Comparison of ENCODE assay signal across 9 cellular contexts in the genomic region with DNA sequence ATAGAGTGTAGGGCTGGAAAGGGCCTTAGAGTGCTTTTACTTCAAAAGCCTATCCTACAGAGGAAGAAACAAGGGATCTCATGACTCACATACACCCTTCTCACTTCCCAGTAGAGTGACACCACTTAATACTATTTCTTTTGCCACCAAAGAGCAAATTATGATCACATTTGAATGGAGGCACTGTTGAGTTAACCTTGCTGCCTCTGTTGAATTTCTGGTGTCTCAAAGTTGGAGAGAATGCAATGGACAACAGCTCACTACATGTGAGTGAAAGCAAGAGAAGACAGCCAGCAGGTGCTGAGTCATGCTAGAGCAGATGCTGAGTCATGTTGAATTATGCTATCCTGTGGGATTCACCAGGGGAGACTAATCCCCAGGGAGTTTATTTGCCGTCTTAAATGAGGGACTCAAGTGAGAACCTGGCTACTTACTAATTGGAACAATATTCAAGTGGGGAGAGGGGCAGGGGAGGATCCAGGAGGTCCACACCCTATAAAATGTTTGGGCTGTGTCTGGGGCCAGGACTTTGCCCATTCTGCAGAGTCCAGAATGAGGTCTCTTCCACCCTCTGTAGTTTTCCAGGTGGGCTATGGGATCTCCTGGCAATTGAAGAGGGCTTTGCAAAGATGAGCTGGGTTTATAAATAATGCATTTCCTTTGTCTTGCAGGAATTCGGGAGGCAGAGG. TPM values are rescaled to one million over a fixed set of nuclear protein-coding genes. Genes with fewer than 3 reads are reported as not detected.
A peak's percentile ranks its signal among the peaks of the same experiment; 100 is the strongest.
DNase-seq lines count a peak whose midpoint lies in the region; TF ChIP-seq lines count a peak whose summit lies in the region.
"Had no signal": no experiment of that assay in that cellular context is flagged by ENCODE, and none has a peak within 500 bp of the region (broad histone marks: within the 10 kb centered on the region; RNA-seq: fewer than 3 reads in every experiment).

No MANE protein-coding gene starts in this region.

- DNase-seq in DMS53 (lab: John Stamatoyannopoulos, UW) (peak; percentile 41), DMS53 treated with DMSO at 0.1 percent for 48 hours (lab: John Stamatoyannopoulos, UW; ENCODE audit: unreplicated experiment) (no peak), NCI-H69 (lab: John Stamatoyannopoulos, UW) (peak; percentile 57), choroid plexus epithelial cell (ENCODE audit: low read depth) (peak; percentile 26), non-pigmented ciliary epithelial cell (ENCODE audit: low read depth) (peak; percentile 17), cerebellum (ENCODE audit: low spot score) (no peak), NCI-H1092 (lab: John Stamatoyannopoulos, UW) (no peak), NCI-H2029 (lab: John Stamatoyannopoulos, UW) (no peak)
- DNase-seq: MM.1S had no signal

- no peak overlapping the region for H3K4me3 ChIP-seq in choroid plexus epithelial cell (ENCODE audit: low read depth, low read length)

- no peak for TF ChIP-seq CTCF in choroid plexus epithelial cell (conservative IDR thresholded peaks at IDR 0.05; ENCODE audit: low read depth, low read length)

RNA-seq across cellular contexts. Expression of gene ST8SIA2, which starts 35.8 kb away (rescaled TPM):
- total RNA-seq in cerebellum = 54.4 TPM

Comparison
In these comparisons a context has a peak if more than half of its experiments do, and no peak if none do; other contexts are left out.
1. DNase-seq: peak in DMS53 (single experiment), NCI-H69 (single experiment), choroid plexus epithelial cell (single experiment) and non-pigmented ciliary epithelial cell (single experiment); none in DMS53 treated with DMSO at 0.1 percent for 48 hours (single experiment), cerebellum (single experiment), NCI-H1092 (single experiment) and NCI-H2029 (single experiment).